ENCODE assay signal across 24 cellular contexts in genomic region chr13:110817143-110817542, GRCh38.
"Had no signal": no experiment of that assay in that cellular context is flagged by ENCODE, and none has a peak within 500 bp of the region (broad histone marks: within the 10 kb centered on the region; RNA-seq: fewer than 3 reads in every experiment).

No MANE protein-coding gene starts in this region.

- H3K36me3 ChIP-seq: left ventricle myocardium inferior, lower lobe of right lung, prostate gland, right lobe of liver, suprapubic skin, thyroid gland, vagina had no signal

- H3K9ac ChIP-seq: parathyroid adenoma had no signal

- H3K9me3 ChIP-seq: left ventricle myocardium inferior, lower lobe of right lung, prostate gland, suprapubic skin, thyroid gland, vagina had no signal

- H2AFZ ChIP-seq: parathyroid adenoma had no signal

- H3K27ac ChIP-seq: coronary artery, left ventricle myocardium inferior, lower lobe of right lung, parathyroid adenoma, prostate gland, right lobe of liver, suprapubic skin, thyroid gland, vagina had no signal

- DNase-seq: effector CD4-positive, alpha-beta T cell; endodermal cell; foreskin fibroblast; immature natural killer cell; left cardiac atrium; left ventricle myocardium inferior; lower lobe of right lung; occipital lobe; retina; right lobe of liver; stimulated activated CD4-positive, alpha-beta T cell treated with anti-CD3 and anti-CD28 coated beads, Interleukin-4, amount 100 ng/mL, for 1 hour; stimulated activated CD8-positive, alpha-beta memory T cell treated with anti-CD3 and anti-CD28 coated beads, Interleukin-4, amount 100 ng/mL, for 48 hours; stimulated activated naive CD8-positive, alpha-beta T cell treated with anti-CD3 and anti-CD28 coated beads, Interleukin-15, Interleukin-2, amounts not matched to agents 100 U/mL and 50 U/mL, for 24 hours; thyroid gland had no signal

- H3K4me1 ChIP-seq: prostate gland, right lobe of liver had no signal

- ATAC-seq: lower lobe of right lung; natural killer cell treated with Interleukin-12 subunit alpha and Interleukin-12 subunit beta and Interleukin-15 and Interleukin-18, amount 100 ng/mL, for 72 hours; right lobe of liver; stimulated activated effector memory CD8-positive, alpha-beta T cell treated with anti-CD3 and anti-CD28 coated beads, Interleukin-12 subunit alpha, Interleukin-12 subunit beta, amount 100 ng/mL, for 72 hours; stimulated activated naive CD8-positive, alpha-beta T cell treated with anti-CD3 and anti-CD28 coated beads, Interleukin-15, Interleukin-2, amounts not matched to agents 100 U/mL and 50 U/mL, for 24 hours had no signal

- H3K36me3 Mint-ChIP-seq: immature natural killer cell; memory B cell; natural killer cell treated with Interleukin-12 subunit alpha and Interleukin-12 subunit beta and Interleukin-15 and Interleukin-18, amount 100 ng/mL, for 72 hours; stimulated activated effector memory CD8-positive, alpha-beta T cell treated with anti-CD3 and anti-CD28 coated beads, Interleukin-12 subunit alpha, Interleukin-12 subunit beta, amount 100 ng/mL, for 72 hours; type B pancreatic cell had no signal

- H3K27me3 ChIP-seq: right lobe of liver, thyroid gland, vagina had no signal

- H3K79me2 ChIP-seq: parathyroid adenoma had no signal

- H3K9me3 Mint-ChIP-seq: immature natural killer cell; memory B cell; natural killer cell treated with Interleukin-12 subunit alpha and Interleukin-12 subunit beta and Interleukin-15 and Interleukin-18, amount 100 ng/mL, for 72 hours; stimulated activated effector memory CD8-positive, alpha-beta T cell treated with anti-CD3 and anti-CD28 coated beads, Interleukin-12 subunit alpha, Interleukin-12 subunit beta, amount 100 ng/mL, for 72 hours; type B pancreatic cell had no signal

- H3K4me3 Mint-ChIP-seq: endodermal cell; immature natural killer cell; memory B cell; natural killer cell treated with Interleukin-12 subunit alpha and Interleukin-12 subunit beta and Interleukin-15 and Interleukin-18, amount 100 ng/mL, for 72 hours; stimulated activated effector memory CD8-positive, alpha-beta T cell treated with anti-CD3 and anti-CD28 coated beads, Interleukin-12 subunit alpha, Interleukin-12 subunit beta, amount 100 ng/mL, for 72 hours; type B pancreatic cell had no signal

- FAIRE-seq: keratinocyte had no signal

- H3K4me3 ChIP-seq: coronary artery, left ventricle myocardium inferior, lower lobe of right lung, prostate gland, right lobe of liver, suprapubic skin, thyroid gland, vagina had no signal

- H3K27ac Mint-ChIP-seq: immature natural killer cell; memory B cell; natural killer cell treated with Interleukin-12 subunit alpha and Interleukin-12 subunit beta and Interleukin-15 and Interleukin-18, amount 100 ng/mL, for 72 hours; stimulated activated effector memory CD8-positive, alpha-beta T cell treated with anti-CD3 and anti-CD28 coated beads, Interleukin-12 subunit alpha, Interleukin-12 subunit beta, amount 100 ng/mL, for 72 hours; type B pancreatic cell had no signal
